ENCODE assay signal across 9 cellular contexts in genomic region chr5:124923131-124923530, GRCh38.
A peak's percentile ranks its signal among the peaks of the same experiment; 100 is the strongest.
DNase-seq lines count a peak whose midpoint lies in the region; ATAC-seq lines count a peak whose summit lies in the region.
"Had no signal": no experiment of that assay in that cellular context is flagged by ENCODE, and none has a peak within 500 bp of the region (broad histone marks: within the 10 kb centered on the region; RNA-seq: fewer than 3 reads in every experiment).

No MANE protein-coding gene starts in this region.

- peaks cover 18% of the 10 kb centered on the region for H3K4me1 ChIP-seq in mesodermal cell (ENCODE audit: control insufficient read depth, insufficient read depth, low read length, poor library complexity, severe bottlenecking)

- peak; percentile 34 for DNase-seq in DMS53 treated with DMSO at 0.1 percent for 48 hours (lab: John Stamatoyannopoulos, UW; ENCODE audit: unreplicated experiment)
- DNase-seq in NCI-H1436 (lab: John Stamatoyannopoulos, UW) = peak; percentile 85
- peak; percentile 58 for DNase-seq in astrocyte of the hippocampus (ENCODE audit: low read depth, low spot score)
- DNase-seq: NCI-H524 treated with DMSO at 0.1 percent for 48 hours had no signal

- H3K4me3 ChIP-seq in mesodermal cell (ENCODE audit: extremely low read depth, insufficient read depth, low read length, poor library complexity, severe bottlenecking) = no peak overlapping the region

- no peaks in the 10 kb centered on the region for H3K36me3 ChIP-seq in mesodermal cell (ENCODE audit: control insufficient read depth, insufficient read depth, low read length)

- H3K27ac ChIP-seq in mesodermal cell (ENCODE audit: low read depth, low read length, severe bottlenecking) = peak overlapping the region; percentile 46

- no peak for ATAC-seq in HG02623 (IDR thresholded peaks at IDR 0.05; ENCODE audit: unreplicated experiment)
- ATAC-seq in HG02870 (IDR thresholded peaks at IDR 0.05; ENCODE audit: unreplicated experiment) = no peak
- ATAC-seq in GM18520 (IDR thresholded peaks at IDR 0.05; ENCODE audit: unreplicated experiment) = no peak
- no peak for ATAC-seq in GM21390 (IDR thresholded peaks at IDR 0.05; ENCODE audit: unreplicated experiment)

- no peaks in the 10 kb centered on the region for H3K9me3 ChIP-seq in mesodermal cell (ENCODE audit: control insufficient read depth, low read length)

- no CpG with 5 or more reads among the region's 1 CpG for whole genome bisulfite sequencing in mesodermal cell (ENCODE audit: insufficient coverage in 2 of 2), 2 experiments

Comparison
In these comparisons a context has a peak if more than half of its experiments do, and no peak if none do; other contexts are left out.
1. DNase-seq: peak in every context shown above with its lines; median percentile 85 in NCI-H1436; 58 in astrocyte of the hippocampus; 34 in DMS53 treated with DMSO at 0.1 percent for 48 hours.